9 cellular contexts compared by ENCODE assay signal in genomic region chr11:117197516-117198456, GRCh38. TPM values are rescaled to one million over a fixed set of nuclear protein-coding genes. Genes with fewer than 3 reads are reported as not detected.
DNase-seq lines count a peak whose midpoint lies in the region; TF ChIP-seq lines count a peak whose summit lies in the region.
"Had no signal": no experiment of that assay in that cellular context is flagged by ENCODE, and none has a peak within 500 bp of the region (broad histone marks: within the 10 kb centered on the region; RNA-seq: fewer than 3 reads in every experiment).

No MANE protein-coding gene starts in this region.

- no peaks in the 10 kb centered on the region for H3K79me2 ChIP-seq in Loucy (ENCODE audit: insufficient read depth, low read length)

- H3K27ac Mint-ChIP-seq in nephron = peak overlapping the region; percentile 80 to 96 (median 82)

- no peaks in the 10 kb centered on the region for H3K9me3 ChIP-seq in BE2C
- H3K9me3 ChIP-seq in Loucy (ENCODE audit: insufficient read depth, low read depth, low read length) = no peaks in the 10 kb centered on the region

- peaks cover 20% of the 10 kb centered on the region for H3K36me3 Mint-ChIP-seq in nephron (ENCODE audit: low read depth)

- no peak overlapping the region for H3K9ac ChIP-seq in Loucy (ENCODE audit: low read depth, low read length, poor library complexity, severe bottlenecking)

- no peaks in the 10 kb centered on the region for H3K27me3 ChIP-seq in BE2C
- H3K27me3 ChIP-seq in Loucy (ENCODE audit: insufficient read depth, low read length, poor library complexity, severe bottlenecking) = no peaks in the 10 kb centered on the region

- no peaks in the 10 kb centered on the region for H3K9me2 ChIP-seq in Loucy (replicated peaks; ENCODE audit: low read depth, low read length)

- no peak overlapping the region for H3K4me3 ChIP-seq in BE2C (ENCODE audit: low read depth, low read length)
- no peak overlapping the region for H3K4me3 ChIP-seq in Loucy (ENCODE audit: low read length, poor library complexity, severe bottlenecking)
- H3K4me3 ChIP-seq in epithelial cell of proximal tubule (ENCODE audit: low read depth, low read length) = no peak overlapping the region

- peak overlapping the region; percentile 41 to 89 (median 56) for H3K4me3 Mint-ChIP-seq in nephron

- H3K36me3 ChIP-seq in BE2C = no peaks in the 10 kb centered on the region; the same call in 1 of the 2 replicates
- no peaks in the 10 kb centered on the region for H3K36me3 ChIP-seq in Loucy (ENCODE audit: insufficient read depth, low read length)

- H3F3A ChIP-seq in Loucy (ENCODE audit: low read depth) = no peaks in the 10 kb centered on the region

- no peaks in the 10 kb centered on the region for H3K9me3 Mint-ChIP-seq in nephron

- no peaks in the 10 kb centered on the region for H3K27me3 Mint-ChIP-seq in nephron (ENCODE audit: low read depth)

- H3K4me1 Mint-ChIP-seq in nephron = peaks cover 45% of the 10 kb centered on the region

- no peak overlapping the region for H3K4me2 ChIP-seq in Loucy (ENCODE audit: low read depth, low read length, poor library complexity, severe bottlenecking)

- no peak overlapping the region for H2AFZ ChIP-seq in Loucy (ENCODE audit: low read length)

- peak; percentile 49 for DNase-seq in BE2C
- no peak for DNase-seq in epithelial cell of proximal tubule (ENCODE audit: low read depth)
- no peak for DNase-seq in activated CD8-positive, alpha-beta memory T cell treated with anti-CD3 and anti-CD28 coated beads, Interleukin-2, amount 50 U/mL, for 4 hours
- DNase-seq in NCI-H1048 (lab: John Stamatoyannopoulos, UW) = no peak
- no peak for DNase-seq in NCI-H526 treated with DMSO at 0.1 percent for 48 hours (lab: John Stamatoyannopoulos, UW)
- DNase-seq in UCSD-AML1 (lab: John Stamatoyannopoulos, UW; ENCODE audit: unreplicated experiment) = no peak
- DNase-seq: NCI-H2081 had no signal

- H3K4me1 ChIP-seq in BE2C = no peaks in the 10 kb centered on the region
- H3K4me1 ChIP-seq in Loucy (ENCODE audit: insufficient read depth, low read length, poor library complexity, severe bottlenecking) = no peaks in the 10 kb centered on the region

- peak; percentile 63 for TF ChIP-seq CTCF in BE2C (IDR thresholded peaks at IDR 0.05; ENCODE audit: low read depth, low read length)
- peak; percentile 51 for TF ChIP-seq CTCF in Loucy (conservative IDR thresholded peaks at IDR 0.05; ENCODE audit: low read length)
- TF ChIP-seq CTCF in epithelial cell of proximal tubule (conservative IDR thresholded peaks at IDR 0.05; ENCODE audit: low read depth, low read length) = peak; percentile 49
- TF ChIP-seq CTCF in nephron (IDR thresholded peaks at IDR 0.05; ENCODE audit: unreplicated experiment in 3 of 3) = peak; percentile 40 to 60 (median 51)

- H4K20me1 ChIP-seq in Loucy (ENCODE audit: insufficient read depth, low read length, poor library complexity, severe bottlenecking) = no peaks in the 10 kb centered on the region

RNA-seq across cellular contexts. Expression of gene TAGLN, which starts 1.4 kb away (rescaled TPM):
- 10.2 TPM for polyA plus RNA-seq in BE2C (2012; ENCODE audit: insufficient read depth, insufficient read length, low read depth)
- total RNA-seq in epithelial cell of proximal tubule = 470 and 583 TPM in 2 replicates

RNA-seq across cellular contexts. Expression of gene SIDT2, which starts 19.2 kb away (rescaled TPM):
- 36.0 TPM for polyA plus RNA-seq in BE2C (2012; ENCODE audit: insufficient read depth, insufficient read length, low read depth)
- 7.1 and 12.2 TPM in 2 replicates for total RNA-seq in epithelial cell of proximal tubule

RNA-seq across cellular contexts. Expression of gene PCSK7, which starts 34.1 kb away (rescaled TPM):
- polyA plus RNA-seq in BE2C (2012; ENCODE audit: insufficient read depth, insufficient read length, low read depth) = 68.1 TPM
- total RNA-seq in epithelial cell of proximal tubule = 19.6 and 29.6 TPM in 2 replicates

RNA-seq across cellular contexts. Expression of gene RNF214, which starts 34.7 kb away (rescaled TPM):
- 63.5 TPM for polyA plus RNA-seq in BE2C (2012; ENCODE audit: insufficient read depth, insufficient read length, low read depth)
- total RNA-seq in epithelial cell of proximal tubule = 6.5 and 9.7 TPM in 2 replicates

RNA-seq across cellular contexts. Expression of gene PAFAH1B2, which starts 53.7 kb away (rescaled TPM):
- 99.2 TPM for polyA plus RNA-seq in BE2C (2012; ENCODE audit: insufficient read depth, insufficient read length, low read depth)
- total RNA-seq in epithelial cell of proximal tubule = 95.4 and 103 TPM in 2 replicates
